Comparison of ENCODE assay signal across 1 cellular context in the genomic region with DNA sequence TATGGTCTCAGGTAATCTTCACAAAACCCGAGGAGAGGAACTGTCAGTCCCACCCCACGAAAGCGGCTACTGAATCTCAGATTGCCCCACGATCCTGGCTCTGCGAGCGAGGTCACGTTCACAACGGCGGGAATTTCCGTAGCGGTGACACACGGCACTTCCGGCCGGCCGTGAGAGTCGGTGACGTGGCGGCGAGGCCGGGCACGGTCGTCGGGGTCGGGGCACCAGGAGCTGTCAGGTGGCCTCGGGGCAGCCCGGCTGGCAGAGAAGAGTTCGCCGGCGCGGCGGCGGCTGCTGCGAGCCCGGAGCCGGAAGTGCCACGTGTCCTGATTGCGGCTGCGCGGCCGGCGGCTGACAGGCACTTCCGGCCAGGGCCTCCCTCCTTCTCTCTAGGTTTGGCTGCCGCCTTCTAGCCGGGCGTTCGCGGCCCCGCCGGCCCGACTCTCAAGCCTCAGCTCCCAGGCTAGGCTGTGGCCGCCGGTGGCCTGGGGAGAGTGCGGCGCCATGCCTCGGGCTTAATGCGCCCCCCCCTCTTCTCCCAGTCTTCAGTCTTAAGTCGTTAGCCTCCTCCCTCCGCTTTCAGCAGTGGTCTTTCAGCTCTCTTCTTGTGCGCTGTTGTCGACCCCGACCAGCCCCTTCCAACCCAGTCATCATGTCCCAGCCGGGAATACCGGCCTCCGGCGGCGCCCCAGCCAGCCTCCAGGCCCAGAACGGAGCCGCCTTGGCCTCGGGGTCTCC.
A peak's percentile ranks its signal among the peaks of the same experiment; 100 is the strongest.
TF ChIP-seq lines count a peak whose summit lies in the region.

A gene (plus strand): TSS at position 361 of the 738 bp plus-strand sequence. CDS start 292 bp downstream, at position 653.

TF ChIP-seq in K562, 482 proteins besides CTCF, POLR2A, EP300 and RAD21 (continued from another document and continues in another):
- TF ChIP-seq, protein P1, sequence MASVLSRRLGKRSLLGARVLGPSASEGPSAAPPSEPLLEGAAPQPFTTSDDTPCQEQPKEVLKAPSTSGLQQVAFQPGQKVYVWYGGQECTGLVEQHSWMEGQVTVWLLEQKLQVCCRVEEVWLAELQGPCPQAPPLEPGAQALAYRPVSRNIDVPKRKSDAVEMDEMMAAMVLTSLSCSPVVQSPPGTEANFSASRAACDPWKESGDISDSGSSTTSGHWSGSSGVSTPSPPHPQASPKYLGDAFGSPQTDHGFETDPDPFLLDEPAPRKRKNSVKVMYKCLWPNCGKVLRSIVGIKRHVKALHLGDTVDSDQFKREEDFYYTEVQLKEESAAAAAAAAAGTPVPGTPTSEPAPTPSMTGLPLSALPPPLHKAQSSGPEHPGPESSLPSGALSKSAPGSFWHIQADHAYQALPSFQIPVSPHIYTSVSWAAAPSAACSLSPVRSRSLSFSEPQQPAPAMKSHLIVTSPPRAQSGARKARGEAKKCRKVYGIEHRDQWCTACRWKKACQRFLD (CRISPR knock-in tag; IDR thresholded peaks at IDR 0.05): peak; percentile 81; the same call in 1 of the 2 replicates
- no peak for TF ChIP-seq SLC30A9 (CRISPR knock-in tag; IDR thresholded peaks at IDR 0.05)
- peak; percentile 89 for TF ChIP-seq RBBP5 (IDR thresholded peaks at IDR 0.05; ENCODE audit: borderline replicate concordance, insufficient read depth, low read length, poor library complexity, severe bottlenecking)
- TF ChIP-seq, protein P2, sequence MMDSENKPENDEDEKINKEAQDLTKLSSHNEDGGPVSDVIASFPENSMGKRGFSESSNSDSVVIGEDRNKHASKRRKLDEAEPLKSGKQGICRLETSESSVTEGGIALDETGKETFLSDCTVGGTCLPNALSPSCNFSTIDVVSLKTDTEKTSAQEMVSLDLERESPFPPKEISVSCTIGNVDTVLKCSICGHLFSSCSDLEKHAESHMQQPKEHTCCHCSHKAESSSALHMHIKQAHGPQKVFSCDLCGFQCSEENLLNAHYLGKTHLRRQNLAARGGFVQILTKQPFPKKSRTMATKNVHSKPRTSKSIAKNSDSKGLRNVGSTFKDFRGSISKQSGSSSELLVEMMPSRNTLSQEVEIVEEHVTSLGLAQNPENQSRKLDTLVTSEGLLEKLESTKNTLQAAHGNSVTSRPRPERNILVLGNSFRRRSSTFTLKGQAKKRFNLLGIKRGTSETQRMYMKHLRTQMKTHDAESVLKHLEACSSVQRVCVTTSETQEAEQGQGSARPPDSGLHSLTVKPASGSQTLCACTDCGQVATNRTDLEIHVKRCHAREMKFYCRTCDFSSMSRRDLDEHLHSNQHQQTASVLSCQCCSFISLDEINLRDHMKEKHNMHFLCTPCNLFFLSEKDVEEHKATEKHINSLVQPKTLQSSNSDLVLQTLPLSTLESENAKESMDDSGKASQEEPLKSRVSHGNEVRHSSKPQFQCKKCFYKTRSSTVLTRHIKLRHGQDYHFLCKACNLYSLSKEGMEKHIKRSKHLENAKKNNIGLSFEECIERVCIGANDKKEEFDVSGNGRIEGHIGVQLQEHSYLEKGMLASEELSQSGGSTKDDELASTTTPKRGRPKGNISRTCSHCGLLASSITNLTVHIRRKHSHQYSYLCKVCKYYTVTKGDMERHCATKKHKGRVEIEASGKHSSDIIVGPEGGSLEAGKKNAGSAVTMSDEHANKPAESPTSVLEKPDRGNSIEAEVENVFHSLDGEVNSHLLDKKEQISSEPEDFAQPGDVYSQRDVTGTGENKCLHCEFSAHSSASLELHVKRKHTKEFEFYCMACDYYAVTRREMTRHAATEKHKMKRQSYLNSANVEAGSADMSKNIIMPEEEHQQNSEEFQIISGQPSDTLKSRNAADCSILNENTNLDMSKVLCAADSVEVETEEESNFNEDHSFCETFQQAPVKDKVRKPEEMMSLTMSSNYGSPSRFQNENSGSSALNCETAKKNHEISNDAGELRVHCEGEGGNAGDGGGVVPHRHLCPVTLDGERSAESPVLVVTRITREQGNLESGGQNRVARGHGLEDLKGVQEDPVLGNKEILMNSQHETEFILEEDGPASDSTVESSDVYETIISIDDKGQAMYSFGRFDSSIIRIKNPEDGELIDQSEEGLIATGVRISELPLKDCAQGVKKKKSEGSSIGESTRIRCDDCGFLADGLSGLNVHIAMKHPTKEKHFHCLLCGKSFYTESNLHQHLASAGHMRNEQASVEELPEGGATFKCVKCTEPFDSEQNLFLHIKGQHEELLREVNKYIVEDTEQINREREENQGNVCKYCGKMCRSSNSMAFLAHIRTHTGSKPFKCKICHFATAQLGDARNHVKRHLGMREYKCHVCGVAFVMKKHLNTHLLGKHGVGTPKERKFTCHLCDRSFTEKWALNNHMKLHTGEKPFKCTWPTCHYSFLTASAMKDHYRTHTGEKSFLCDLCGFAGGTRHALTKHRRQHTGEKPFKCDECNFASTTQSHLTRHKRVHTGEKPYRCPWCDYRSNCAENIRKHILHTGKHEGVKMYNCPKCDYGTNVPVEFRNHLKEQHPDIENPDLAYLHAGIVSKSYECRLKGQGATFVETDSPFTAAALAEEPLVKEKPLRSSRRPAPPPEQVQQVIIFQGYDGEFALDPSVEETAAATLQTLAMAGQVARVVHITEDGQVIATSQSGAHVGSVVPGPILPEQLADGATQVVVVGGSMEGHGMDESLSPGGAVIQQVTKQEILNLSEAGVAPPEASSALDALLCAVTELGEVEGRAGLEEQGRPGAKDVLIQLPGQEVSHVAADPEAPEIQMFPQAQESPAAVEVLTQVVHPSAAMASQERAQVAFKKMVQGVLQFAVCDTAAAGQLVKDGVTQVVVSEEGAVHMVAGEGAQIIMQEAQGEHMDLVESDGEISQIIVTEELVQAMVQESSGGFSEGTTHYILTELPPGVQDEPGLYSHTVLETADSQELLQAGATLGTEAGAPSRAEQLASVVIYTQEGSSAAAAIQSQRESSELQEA (IDR thresholded peaks at IDR 0.05; ENCODE audit: low read depth): no peak
- TF ChIP-seq CEBPB (tag; IDR thresholded peaks at IDR 0.05): no peak
- no peak for TF ChIP-seq ETS2 (tag; IDR thresholded peaks at IDR 0.05; ENCODE audit: borderline replicate concordance, poor library complexity, severe bottlenecking)
- TF ChIP-seq, protein P3, sequence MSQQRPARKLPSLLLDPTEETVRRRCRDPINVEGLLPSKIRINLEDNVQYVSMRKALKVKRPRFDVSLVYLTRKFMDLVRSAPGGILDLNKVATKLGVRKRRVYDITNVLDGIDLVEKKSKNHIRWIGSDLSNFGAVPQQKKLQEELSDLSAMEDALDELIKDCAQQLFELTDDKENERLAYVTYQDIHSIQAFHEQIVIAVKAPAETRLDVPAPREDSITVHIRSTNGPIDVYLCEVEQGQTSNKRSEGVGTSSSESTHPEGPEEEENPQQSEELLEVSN (IDR thresholded peaks at IDR 0.05; ENCODE audit: borderline replicate concordance in 1 of 2, extremely low read depth in 1 of 2, insufficient read depth in 1 of 2, insufficient read length in 1 of 2, low read depth in 1 of 2, low read length in 1 of 2, poor library complexity in 1 of 2, severe bottlenecking in 1 of 2): peak; percentile 98 to 99
- no peak for TF ChIP-seq HOXB6 (CRISPR knock-in tag; IDR thresholded peaks at IDR 0.05; ENCODE audit: borderline replicate concordance)
- no peak for TF ChIP-seq SAFB2 (IDR thresholded peaks at IDR 0.05; ENCODE audit: borderline replicate concordance, low read depth, low read length, severe bottlenecking)
- TF ChIP-seq CC2D1A (IDR thresholded peaks at IDR 0.05): no peak
- TF ChIP-seq, protein P4, sequence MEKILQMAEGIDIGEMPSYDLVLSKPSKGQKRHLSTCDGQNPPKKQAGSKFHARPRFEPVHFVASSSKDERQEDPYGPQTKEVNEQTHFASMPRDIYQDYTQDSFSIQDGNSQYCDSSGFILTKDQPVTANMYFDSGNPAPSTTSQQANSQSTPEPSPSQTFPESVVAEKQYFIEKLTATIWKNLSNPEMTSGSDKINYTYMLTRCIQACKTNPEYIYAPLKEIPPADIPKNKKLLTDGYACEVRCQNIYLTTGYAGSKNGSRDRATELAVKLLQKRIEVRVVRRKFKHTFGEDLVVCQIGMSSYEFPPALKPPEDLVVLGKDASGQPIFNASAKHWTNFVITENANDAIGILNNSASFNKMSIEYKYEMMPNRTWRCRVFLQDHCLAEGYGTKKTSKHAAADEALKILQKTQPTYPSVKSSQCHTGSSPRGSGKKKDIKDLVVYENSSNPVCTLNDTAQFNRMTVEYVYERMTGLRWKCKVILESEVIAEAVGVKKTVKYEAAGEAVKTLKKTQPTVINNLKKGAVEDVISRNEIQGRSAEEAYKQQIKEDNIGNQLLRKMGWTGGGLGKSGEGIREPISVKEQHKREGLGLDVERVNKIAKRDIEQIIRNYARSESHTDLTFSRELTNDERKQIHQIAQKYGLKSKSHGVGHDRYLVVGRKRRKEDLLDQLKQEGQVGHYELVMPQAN (IDR thresholded peaks at IDR 0.05; ENCODE audit: borderline replicate concordance): peak; percentile 92
- peak; percentile 61 for TF ChIP-seq MEIS2 (IDR thresholded peaks at IDR 0.05; ENCODE audit: partially characterized antibody)
- TF ChIP-seq MCM2 (IDR thresholded peaks at IDR 0.05; ENCODE audit: low read depth): no peak
- TF ChIP-seq POLR2AphosphoS5 (IDR thresholded peaks at IDR 0.05; ENCODE audit: control insufficient read depth, insufficient read depth, low read depth, low read length): peak; percentile 62
- TF ChIP-seq PTTG1 (tag; IDR thresholded peaks at IDR 0.05; ENCODE audit: low read depth): no peak
- TF ChIP-seq, protein P5, sequence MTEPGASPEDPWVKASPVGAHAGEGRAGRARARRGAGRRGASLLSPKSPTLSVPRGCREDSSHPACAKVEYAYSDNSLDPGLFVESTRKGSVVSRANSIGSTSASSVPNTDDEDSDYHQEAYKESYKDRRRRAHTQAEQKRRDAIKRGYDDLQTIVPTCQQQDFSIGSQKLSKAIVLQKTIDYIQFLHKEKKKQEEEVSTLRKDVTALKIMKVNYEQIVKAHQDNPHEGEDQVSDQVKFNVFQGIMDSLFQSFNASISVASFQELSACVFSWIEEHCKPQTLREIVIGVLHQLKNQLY (CRISPR knock-in tag; conservative IDR thresholded peaks at IDR 0.05): no peak
- no peak for TF ChIP-seq BCOR (IDR thresholded peaks at IDR 0.05)
- no peak for TF ChIP-seq CBX8 (IDR thresholded peaks at IDR 0.05; ENCODE audit: borderline replicate concordance, extremely low read depth, low read depth, low read length, poor library complexity, severe bottlenecking)
- no peak for TF ChIP-seq MIER1 (IDR thresholded peaks at IDR 0.05; ENCODE audit: low read depth)
- no peak for TF ChIP-seq ZNF134 (CRISPR knock-in tag; conservative IDR thresholded peaks at IDR 0.05)
- TF ChIP-seq FOXK1 (CRISPR knock-in tag; IDR thresholded peaks at IDR 0.05; ENCODE audit: borderline replicate concordance): 0 out of 2 replicates have a peak, but pooled peaks have one; percentile 58
- no peak for TF ChIP-seq NUFIP1 (IDR thresholded peaks at IDR 0.05; ENCODE audit: partially characterized antibody)
- no peak for TF ChIP-seq RBM22 (IDR thresholded peaks at IDR 0.05; ENCODE audit: low read depth, low read length, poor library complexity, severe bottlenecking)
- TF ChIP-seq ARHGAP35 (IDR thresholded peaks at IDR 0.05; ENCODE audit: partially characterized antibody): no peak
- peak; percentile 87 for TF ChIP-seq CREM (IDR thresholded peaks at IDR 0.05; ENCODE audit: low read depth)
- peak in 1 of 2 experiments; percentile 5; a peak in 1 of 4 replicates for TF ChIP-seq RCOR1 (IDR thresholded peaks at IDR 0.05; ENCODE audit: borderline replicate concordance in 1 of 2, low read depth in 2 of 2, low read length in 2 of 2)
- peak; percentile 75; the same call in 1 of the 2 replicates for TF ChIP-seq NR2C2 (CRISPR knock-in tag; IDR thresholded peaks at IDR 0.05)
- TF ChIP-seq NR2C2 (tag; IDR thresholded peaks at IDR 0.05): peak; percentile 80
- peak; percentile 51; the same call in 1 of the 2 replicates for TF ChIP-seq HDAC2 (IDR thresholded peaks at IDR 0.05)
- TF ChIP-seq KDM2B (CRISPR knock-in tag; IDR thresholded peaks at IDR 0.05): no peak
- no peak for TF ChIP-seq ADNP (tag; IDR thresholded peaks at IDR 0.05)
- TF ChIP-seq CXXC5 (CRISPR knock-in tag; IDR thresholded peaks at IDR 0.05): peak; percentile 90
- TF ChIP-seq SMAD2 (IDR thresholded peaks at IDR 0.05; ENCODE audit: low read depth, low read length): no peak
- TF ChIP-seq ZKSCAN1 (IDR thresholded peaks at IDR 0.05; ENCODE audit: low read depth, low read length): 0 out of 2 replicates have a peak, but pooled peaks have one; percentile 24
- TF ChIP-seq, protein P6, sequence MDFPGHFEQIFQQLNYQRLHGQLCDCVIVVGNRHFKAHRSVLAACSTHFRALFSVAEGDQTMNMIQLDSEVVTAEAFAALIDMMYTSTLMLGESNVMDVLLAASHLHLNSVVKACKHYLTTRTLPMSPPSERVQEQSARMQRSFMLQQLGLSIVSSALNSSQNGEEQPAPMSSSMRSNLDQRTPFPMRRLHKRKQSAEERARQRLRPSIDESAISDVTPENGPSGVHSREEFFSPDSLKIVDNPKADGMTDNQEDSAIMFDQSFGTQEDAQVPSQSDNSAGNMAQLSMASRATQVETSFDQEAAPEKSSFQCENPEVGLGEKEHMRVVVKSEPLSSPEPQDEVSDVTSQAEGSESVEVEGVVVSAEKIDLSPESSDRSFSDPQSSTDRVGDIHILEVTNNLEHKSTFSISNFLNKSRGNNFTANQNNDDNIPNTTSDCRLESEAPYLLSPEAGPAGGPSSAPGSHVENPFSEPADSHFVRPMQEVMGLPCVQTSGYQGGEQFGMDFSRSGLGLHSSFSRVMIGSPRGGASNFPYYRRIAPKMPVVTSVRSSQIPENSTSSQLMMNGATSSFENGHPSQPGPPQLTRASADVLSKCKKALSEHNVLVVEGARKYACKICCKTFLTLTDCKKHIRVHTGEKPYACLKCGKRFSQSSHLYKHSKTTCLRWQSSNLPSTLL (IDR thresholded peaks at IDR 0.05): no peak
- peak; percentile 8 for TF ChIP-seq FUS (optimal IDR thresholded peaks at IDR 0.05; ENCODE audit: low read depth, low read length)
- no peak for TF ChIP-seq HMG20A (CRISPR knock-in tag; conservative IDR thresholded peaks at IDR 0.05)
- TF ChIP-seq ZFPM2 (CRISPR knock-in tag; IDR thresholded peaks at IDR 0.05): no peak
- no peak for TF ChIP-seq MEF2A (IDR thresholded peaks at IDR 0.05; ENCODE audit: control insufficient read depth, low read depth, low read length)
- TF ChIP-seq ZFX (CRISPR knock-in tag; IDR thresholded peaks at IDR 0.05): peak; percentile 92
- TF ChIP-seq ZNF354B (CRISPR knock-in tag; IDR thresholded peaks at IDR 0.05): no peak
